ENCODE assay signal across 17 cellular contexts in the genomic region with DNA sequence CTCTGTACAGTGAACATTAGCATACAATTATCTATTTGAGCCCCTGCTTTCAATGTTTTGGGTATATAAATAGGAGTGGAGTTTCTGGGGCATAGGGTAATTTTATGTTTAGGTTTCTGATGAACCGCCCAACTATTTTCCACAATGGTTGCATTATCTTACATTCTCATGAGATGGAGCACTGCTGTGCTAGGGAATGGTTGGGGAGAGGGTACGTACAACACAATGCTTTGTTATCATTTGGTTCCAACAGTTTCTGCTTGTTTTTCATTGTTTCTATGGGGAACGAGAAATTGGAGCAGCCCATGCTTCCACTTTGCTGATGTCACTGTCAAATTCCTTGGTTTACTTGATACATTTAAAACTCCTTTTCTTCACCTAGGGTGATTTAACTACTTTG.
DNase-seq lines count a peak whose midpoint lies in the region; ATAC-seq, FAIRE-seq and TF ChIP-seq lines count a peak whose summit lies in the region.
"Had no signal": no experiment of that assay in that cellular context is flagged by ENCODE, and none has a peak within 500 bp of the region (broad histone marks: within the 10 kb centered on the region; RNA-seq: fewer than 3 reads in every experiment).

No MANE protein-coding gene starts in this region.

- H3K9ac ChIP-seq in kidney (ENCODE audit: low read length in 2 of 2), result no peak overlapping the region

- no peak for TF ChIP-seq POLR2A in gastrocnemius medialis (IDR thresholded peaks at IDR 0.05)
- TF ChIP-seq POLR2A in uterus (IDR thresholded peaks at IDR 0.05), result no peak

- intact Hi-C loops in kidney (cut with DNase I), result no loop called here
- intact Hi-C loops in gastrocnemius medialis (cut with DNase I; ENCODE audit: low total_unique reads), result no loop called here
- intact Hi-C loops in uterus (cut with DNase I; ENCODE audit: low total_unique reads), result no loop called here

- in situ Hi-C loops in gastrocnemius medialis (cut with MboI; ENCODE audit: low sequenced_read_pairs in 4 of 4), result no loop called here

- H3K9me3 ChIP-seq in kidney (ENCODE audit: control insufficient read depth in 1 of 2, low read length in 2 of 2) (no peaks in the 10 kb centered on the region), gastrocnemius medialis (no peaks in the 10 kb centered on the region), uterus (no peaks in the 10 kb centered on the region)
- H3K9me3 ChIP-seq: SJSA1 had no signal

- ATAC-seq in gastrocnemius medialis, result no peak

- H3K36me3 ChIP-seq in kidney (ENCODE audit: control insufficient read depth in 1 of 2, insufficient read depth in 2 of 2, low read length in 2 of 2) (no peaks in the 10 kb centered on the region), gastrocnemius medialis (no peaks in the 10 kb centered on the region), uterus (no peaks in the 10 kb centered on the region)
- H3K36me3 ChIP-seq: SJSA1 had no signal

- H3K27ac ChIP-seq in angular gyrus (ENCODE audit: low read depth, low read length), result peak overlapping the region; percentile 95
- H3K27ac ChIP-seq in kidney (ENCODE audit: low read depth in 2 of 2, low read length in 2 of 2), result no peak overlapping the region
- no peak overlapping the region for H3K27ac ChIP-seq in gastrocnemius medialis
- no peak overlapping the region for H3K27ac ChIP-seq in uterus
- H3K27ac ChIP-seq: PC-9, SJSA1 had no signal

- DNase-seq in frontal cortex (ENCODE audit: low spot score in 2 of 2) (no peak), middle frontal gyrus (ENCODE audit: extremely low spot score, low spot score) (peak; percentile 59), superior temporal gyrus (ENCODE audit: extremely low spot score) (peak; percentile 93), kidney (no peak), gastrocnemius medialis (no peak), NOMO-1 treated with dmso at 0.1 percent for 144 hours (lab: John Stamatoyannopoulos, UW; ENCODE audit: unreplicated experiment) (no peak), uterus (no peak)
- DNase-seq: DMS79, KBM-7, NCI-H187 treated with DMSO at 0.1 percent for 48 hours, NCI-H2227 treated with DMSO at 0.1 percent for 48 hours, NCI-H524, NCI-H82, PC-9 had no signal

- H3K4me3 ChIP-seq in kidney (ENCODE audit: low read length in 2 of 2) (no peak overlapping the region), gastrocnemius medialis (no peak overlapping the region), uterus (no peak overlapping the region)
- H3K4me3 ChIP-seq: PC-9, SJSA1 had no signal

- FAIRE-seq in frontal cortex (lab: Jason Lieb, UNC) (peak; percentile 80), kidney (lab: Jason Lieb, UNC) (no peak)
- FAIRE-seq: D721Med had no signal

- H3K27me3 ChIP-seq in gastrocnemius medialis (no peaks in the 10 kb centered on the region), uterus (no peaks in the 10 kb centered on the region)
- H3K27me3 ChIP-seq: SJSA1 had no signal

- H3K4me1 ChIP-seq in kidney (ENCODE audit: control insufficient read depth in 1 of 2, insufficient read depth in 1 of 2, low read depth in 1 of 2, low read length in 2 of 2) (no peaks in the 10 kb centered on the region), gastrocnemius medialis (no peaks in the 10 kb centered on the region), uterus (no peaks in the 10 kb centered on the region)
- H3K4me1 ChIP-seq: SJSA1 had no signal

- TF ChIP-seq CTCF in kidney (IDR thresholded peaks at IDR 0.05; ENCODE audit: borderline replicate concordance, extremely low read depth, insufficient read depth) (no peak), gastrocnemius medialis (IDR thresholded peaks at IDR 0.05 in 4 of 5, conservative IDR thresholded peaks at IDR 0.05 in 1 of 5) (no peak), uterus (IDR thresholded peaks at IDR 0.05) (no peak)

Comparison
In these comparisons a context has a peak if more than half of its experiments do, and no peak if none do; other contexts are left out.
1. DNase-seq: peak in middle frontal gyrus (single experiment) and superior temporal gyrus (single experiment); none in frontal cortex (0 of 2), kidney (single experiment), gastrocnemius medialis (0 of 2), NOMO-1 treated with dmso at 0.1 percent for 144 hours (single experiment) and uterus (0 of 2).